Comparison of ENCODE assay signal across 19 cellular contexts in genomic region chr2:215621389-215621788, GRCh38.
DNase-seq lines count a peak whose midpoint lies in the region; ATAC-seq and TF ChIP-seq lines count a peak whose summit lies in the region.
"Had no signal": no experiment of that assay in that cellular context is flagged by ENCODE, and none has a peak within 500 bp of the region (broad histone marks: within the 10 kb centered on the region; RNA-seq: fewer than 3 reads in every experiment).

No MANE protein-coding gene starts in this region.

- no peaks in the 10 kb centered on the region for H3K36me3 ChIP-seq in SK-N-MC (ENCODE audit: insufficient read depth, low read length)
- no peaks in the 10 kb centered on the region for H3K36me3 ChIP-seq in tibial artery
- H3K36me3 ChIP-seq in PC-3 (ENCODE audit: low read depth, low read length): no peaks in the 10 kb centered on the region
- H3K36me3 ChIP-seq: BE2C, HAP-1 had no signal

- no peak overlapping the region for H3K9ac ChIP-seq in SK-N-MC (ENCODE audit: insufficient read length)
- H3K9ac ChIP-seq in PC-3 (ENCODE audit: low read length): no peak overlapping the region
- H3K9ac ChIP-seq: GM23248 had no signal

- H3K4me3 Mint-ChIP-seq in chondrocyte (ENCODE audit: unreplicated experiment): no peak overlapping the region
- H3K4me3 Mint-ChIP-seq in nephron: no peak overlapping the region

- CTCF ChIA-PET in PC-3 (lab: Charles Lee): no interaction called here

- no peaks in the 10 kb centered on the region for H3K27me3 Mint-ChIP-seq in chondrocyte (ENCODE audit: low read depth)
- no peaks in the 10 kb centered on the region for H3K27me3 Mint-ChIP-seq in nephron (ENCODE audit: low read depth)

- H3K4me1 Mint-ChIP-seq in chondrocyte (ENCODE audit: low read depth): peaks cover 88% of the 10 kb centered on the region
- H3K4me1 Mint-ChIP-seq in nephron: peaks cover 58% of the 10 kb centered on the region

- no peaks in the 10 kb centered on the region for H3K9me2 ChIP-seq in PC-3 (replicated peaks; ENCODE audit: low read length)

- no peaks in the 10 kb centered on the region for H4K20me1 ChIP-seq in PC-3 (ENCODE audit: low read length)

- peak overlapping the region; percentile 78 for H3K27ac Mint-ChIP-seq in chondrocyte (ENCODE audit: unreplicated experiment)
- peak overlapping the region in 2 of 3 experiments; percentile 10 to 52 for H3K27ac Mint-ChIP-seq in nephron

- H3K4me1 ChIP-seq in tibial artery (peaks cover 0 to 67% (median 11%) of the 10 kb centered on the region in 4 donors), PC-3 (ENCODE audit: insufficient read depth, low read length) (peaks cover 12% of the 10 kb centered on the region)

- H3K36me3 Mint-ChIP-seq in chondrocyte (ENCODE audit: low read depth) (peaks cover 4% of the 10 kb centered on the region), nephron (ENCODE audit: low read depth) (no peaks in the 10 kb centered on the region)

- no peak for DNase-seq in SK-N-MC (ENCODE audit: low read depth, low spot score)
- DNase-seq in chondrocyte (ENCODE audit: low spot score): no peak
- no peak for DNase-seq in tibial artery
- DNase-seq in PC-3: no peak
- DNase-seq in activated effector memory CD4-positive, alpha-beta T cell treated with anti-CD3 and anti-CD28 coated beads, Interleukin-2, amount 50 U/mL, for 16 hours: no peak
- DNase-seq: BE2C; DMS79; GM23248; NCI-H1105; NCI-H146; NCI-H2029; NCI-H2227 treated with DMSO at 0.1 percent for 48 hours; NCI-H510A; NCI-H748 treated with DMSO at 0.1 percent for 48 hours; NK-92 treated with Interleukin-12 subunit alpha and Interleukin-12 subunit beta, amount 100 ng/mL, for 24 hours had no signal

- H3K27ac ChIP-seq in SK-N-MC: peak overlapping the region; percentile 19; the same call in 1 of the 2 replicates
- H3K27ac ChIP-seq in tibial artery: peak overlapping the region; percentile 15 to 79
- H3K27ac ChIP-seq in PC-3 (ENCODE audit: low read length): no peak overlapping the region
- H3K27ac ChIP-seq: GM23248 had no signal

- H2AFZ ChIP-seq in PC-3 (ENCODE audit: low read length): no peak overlapping the region
- H2AFZ ChIP-seq: GM23248 had no signal

- POLR2A ChIA-PET in PC-3 (lab: Charles Lee; ENCODE audit: unreplicated experiment): no interaction called here

- intact Hi-C loops in tibial artery (cut with DNase I; ENCODE audit: low total_unique reads) (no loop called here), PC-3 (cut with micrococcal nuclease) (no loop called here)

- TF ChIP-seq CTCF in chondrocyte (IDR thresholded peaks at IDR 0.05) (no peak), nephron (IDR thresholded peaks at IDR 0.05; ENCODE audit: unreplicated experiment in 3 of 3) (no peak), tibial artery (IDR thresholded peaks at IDR 0.05) (no peak), PC-3 (conservative IDR thresholded peaks at IDR 0.05; ENCODE audit: low read depth, low read length) (no peak)

- ATAC-seq in HG03196 (IDR thresholded peaks at IDR 0.05; ENCODE audit: unreplicated experiment) (no peak), PC-3 (no peak)
- ATAC-seq: Panc1 had no signal

- H3K4me3 ChIP-seq in SK-N-MC: no peak overlapping the region
- no peak overlapping the region for H3K4me3 ChIP-seq in tibial artery
- H3K4me3 ChIP-seq in PC-3 (ENCODE audit: low read length): no peak overlapping the region
- H3K4me3 ChIP-seq: GM23248, HAP-1 had no signal

- H3K9me3 Mint-ChIP-seq in chondrocyte (ENCODE audit: low read depth) (peaks cover 9% of the 10 kb centered on the region), nephron (no peaks in the 10 kb centered on the region)

- no TSS peak for BruUV-seq in PC-3 (replicated peaks; lab: Mats Ljungman, UMichigan)

- H3K27me3 ChIP-seq in tibial artery (no peaks in the 10 kb centered on the region), PC-3 (ENCODE audit: low read length) (no peaks in the 10 kb centered on the region)
- H3K27me3 ChIP-seq: BE2C had no signal

- H3F3A ChIP-seq in PC-3 (ENCODE audit: low read length, unreplicated experiment): no peaks in the 10 kb centered on the region

- H3K9me3 ChIP-seq in SK-N-MC (ENCODE audit: low read depth, low read length) (no peaks in the 10 kb centered on the region), tibial artery (no peaks in the 10 kb centered on the region), PC-3 (ENCODE audit: low read length) (no peaks in the 10 kb centered on the region)
- H3K9me3 ChIP-seq: BE2C, HAP-1 had no signal

- H3K79me2 ChIP-seq in PC-3 (ENCODE audit: low read length): no peaks in the 10 kb centered on the region

- no peak overlapping the region for H3K4me2 ChIP-seq in PC-3 (ENCODE audit: low read length)
